Comparison of ENCODE assay signal across 1 cellular context in genomic region chr14:95521001-95521400, GRCh38.
TF ChIP-seq lines count a peak whose summit lies in the region.

No MANE protein-coding gene starts in this region.

TF ChIP-seq in SK-N-SH treated with all-trans-retinoic acid at 6 μM for 48 hours, 23 proteins besides CTCF, POLR2A, EP300 and RAD21 (continued from another document):
- no peak for TF ChIP-seq POU6F1 (CRISPR knock-in tag; IDR thresholded peaks at IDR 0.05; ENCODE audit: borderline replicate concordance, low read depth)
- no peak for TF ChIP-seq CREB5 (CRISPR knock-in tag; IDR thresholded peaks at IDR 0.05; ENCODE audit: low read depth)
- TF ChIP-seq ESRRG (CRISPR knock-in tag; IDR thresholded peaks at IDR 0.05) = no peak
